8 cellular contexts compared by ENCODE assay signal in the genomic region with DNA sequence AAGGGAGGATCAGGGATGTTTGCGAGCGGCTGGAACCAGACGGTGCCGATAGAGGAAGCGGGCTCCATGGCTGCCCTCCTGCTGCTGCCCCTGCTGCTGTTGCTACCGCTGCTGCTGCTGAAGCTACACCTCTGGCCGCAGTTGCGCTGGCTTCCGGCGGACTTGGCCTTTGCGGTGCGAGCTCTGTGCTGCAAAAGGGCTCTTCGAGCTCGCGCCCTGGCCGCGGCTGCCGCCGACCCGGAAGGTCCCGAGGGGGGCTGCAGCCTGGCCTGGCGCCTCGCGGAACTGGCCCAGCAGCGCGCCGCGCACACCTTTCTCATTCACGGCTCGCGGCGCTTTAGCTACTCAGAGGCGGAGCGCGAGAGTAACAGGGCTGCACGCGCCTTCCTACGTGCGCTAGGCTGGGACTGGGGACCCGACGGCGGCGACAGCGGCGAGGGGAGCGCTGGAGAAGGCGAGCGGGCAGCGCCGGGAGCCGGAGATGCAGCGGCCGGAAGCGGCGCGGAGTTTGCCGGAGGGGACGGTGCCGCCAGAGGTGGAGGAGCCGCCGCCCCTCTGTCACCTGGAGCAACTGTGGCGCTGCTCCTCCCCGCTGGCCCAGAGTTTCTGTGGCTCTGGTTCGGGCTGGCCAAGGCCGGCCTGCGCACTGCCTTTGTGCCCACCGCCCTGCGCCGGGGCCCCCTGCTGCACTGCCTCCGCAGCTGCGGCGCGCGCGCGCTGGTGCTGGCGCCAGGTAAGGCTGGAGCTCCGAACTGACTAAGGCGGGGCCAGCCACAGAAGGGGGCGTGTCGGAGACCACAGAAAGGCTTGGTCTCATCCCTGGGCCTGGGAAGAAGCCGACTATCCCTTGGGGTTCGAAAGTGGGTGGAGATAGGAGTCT. TPM values are rescaled to one million over a fixed set of nuclear protein-coding genes. Genes with fewer than 3 reads are reported as not detected.
DNase-seq lines count a peak whose midpoint lies in the region; ATAC-seq and TF ChIP-seq lines count a peak whose summit lies in the region.

No MANE protein-coding gene starts in this region.

- ATAC-seq in HG03064 (IDR thresholded peaks at IDR 0.05; ENCODE audit: low read depth, unreplicated experiment) (peak; percentile 49), HG02571 (IDR thresholded peaks at IDR 0.05; ENCODE audit: unreplicated experiment) (no peak)
- ATAC-seq in effector memory CD8-positive, alpha-beta T cell (replicated peaks), result peak; percentile 77

- CTCF ChIA-PET in GM10248 (lab: Yijun Ruan, JAX), result interaction anchor here (1.1 to 3.5 kb wide), 5 partner anchors 13 to 211 kb away, joined by 3 to 18 read pairs (median 5); a partner anchor contains a TSS
- CTCF ChIA-PET in activated CD4-positive, alpha-beta memory T cell treated with anti-CD3 and anti-CD28 coated beads, Interleukin-2, amount 10 ng/mL, durations not matched to agents 7 days and 5 days (lab: Charles Lee), result interaction anchor here (0.7 to 2.2 kb wide), 6 partner anchors 12 to 211 kb away, joined by 3 to 7 read pairs (median 4); a partner anchor contains a TSS

- peaks cover 33% of the 10 kb centered on the region for H3K4me1 Mint-ChIP-seq in activated CD4-positive, alpha-beta memory T cell treated with anti-CD3 and anti-CD28 coated beads, Interleukin-2, amount 10 ng/mL, durations not matched to agents 7 days and 5 days
- peaks cover 27 to 39% of the 10 kb centered on the region in 2 donors for H3K4me1 Mint-ChIP-seq in effector memory CD8-positive, alpha-beta T cell (ENCODE audit: low read depth in 2 of 2)

- H3K36me3 Mint-ChIP-seq in activated CD4-positive, alpha-beta memory T cell treated with anti-CD3 and anti-CD28 coated beads, Interleukin-2, amount 10 ng/mL, durations not matched to agents 7 days and 5 days (ENCODE audit: low read depth), result peaks cover 20% of the 10 kb centered on the region
- H3K36me3 Mint-ChIP-seq in effector memory CD8-positive, alpha-beta T cell (ENCODE audit: insufficient read depth), result peaks cover 15% of the 10 kb centered on the region

- peak overlapping the region; percentile 85 for H3K27ac Mint-ChIP-seq in activated CD4-positive, alpha-beta memory T cell treated with anti-CD3 and anti-CD28 coated beads, Interleukin-2, amount 10 ng/mL, durations not matched to agents 7 days and 5 days
- peak overlapping the region; percentile 88 to 93 for H3K27ac Mint-ChIP-seq in effector memory CD8-positive, alpha-beta T cell

- H3K4me3 Mint-ChIP-seq in activated CD4-positive, alpha-beta memory T cell treated with anti-CD3 and anti-CD28 coated beads, Interleukin-2, amount 10 ng/mL, durations not matched to agents 7 days and 5 days, result peak overlapping the region; percentile 80
- peak overlapping the region; percentile 83 to 86 for H3K4me3 Mint-ChIP-seq in effector memory CD8-positive, alpha-beta T cell

- H3K9me3 Mint-ChIP-seq in activated CD4-positive, alpha-beta memory T cell treated with anti-CD3 and anti-CD28 coated beads, Interleukin-2, amount 10 ng/mL, durations not matched to agents 7 days and 5 days, result no peaks in the 10 kb centered on the region
- no peaks in the 10 kb centered on the region for H3K9me3 Mint-ChIP-seq in effector memory CD8-positive, alpha-beta T cell

- TF ChIP-seq CTCF in GM10248 (IDR thresholded peaks at IDR 0.05; ENCODE audit: control extremely low read depth, extremely low read depth, low read depth, missing control alignments), result no peak

- DNase-seq in GM10248 (ENCODE audit: extremely low spot score) (peak; percentile 66), NCI-H345 treated with DMSO at 0.1 percent for 48 hours (lab: John Stamatoyannopoulos, UW; ENCODE audit: unreplicated experiment) (peak; percentile 98), midbrain (lab: John Stamatoyannopoulos, UW) (peak; percentile 20)
- DNase-seq in activated CD4-positive, alpha-beta memory T cell treated with anti-CD3 and anti-CD28 coated beads, Interleukin-2, amount 10 ng/mL, durations not matched to agents 7 days and 5 days, result peak; percentile 75
- DNase-seq in effector memory CD8-positive, alpha-beta T cell, result peak; percentile 56 to 60 (median 58)
- peak; percentile 43 for DNase-seq in stimulated activated CD8-positive, alpha-beta memory T cell treated with anti-CD3 and anti-CD28 coated beads, Interleukin-4, amount 100 ng/mL, for 24 hours (ENCODE audit: low read depth)

- POLR2A ChIA-PET in GM10248 (lab: Yijun Ruan, JAX), result interaction anchor here (1.8 kb wide), 1 partner anchor 215 kb away, joined by 7 read pairs; a partner anchor contains a TSS
- POLR2A ChIA-PET in activated CD4-positive, alpha-beta memory T cell treated with anti-CD3 and anti-CD28 coated beads, Interleukin-2, amount 10 ng/mL, durations not matched to agents 7 days and 5 days (lab: Charles Lee), result interaction anchor here (0.7 to 3.8 kb wide), 23 partner anchors 8 to 244 kb away, joined by 3 to 16 read pairs (median 3); a partner anchor contains a TSS

- H3K27me3 Mint-ChIP-seq in activated CD4-positive, alpha-beta memory T cell treated with anti-CD3 and anti-CD28 coated beads, Interleukin-2, amount 10 ng/mL, durations not matched to agents 7 days and 5 days, result no peaks in the 10 kb centered on the region
- H3K27me3 Mint-ChIP-seq in effector memory CD8-positive, alpha-beta T cell, result no peaks in the 10 kb centered on the region

RNA-seq across cellular contexts. Expression of a gene that starts 0.5 kb away (rescaled TPM):
- total RNA-seq in activated CD4-positive, alpha-beta memory T cell treated with anti-CD3 and anti-CD28 coated beads, Interleukin-2, amount 10 ng/mL, durations not matched to agents 7 days and 5 days, result 10 to 100 TPM; 24.9 to 25.3 TPM

RNA-seq across cellular contexts. Expression of a gene that starts 47.8 kb away (rescaled TPM):
- total RNA-seq in activated CD4-positive, alpha-beta memory T cell treated with anti-CD3 and anti-CD28 coated beads, Interleukin-2, amount 10 ng/mL, durations not matched to agents 7 days and 5 days, result 10 to 100 TPM; 46.9 to 50.5 TPM

Comparison
In these comparisons a context has a peak if more than half of its experiments do, and no peak if none do; other contexts are left out.
1. DNase-seq: peak in every context shown above with its lines; median percentile 98 in NCI-H345 treated with DMSO at 0.1 percent for 48 hours; 75 in activated CD4-positive, alpha-beta memory T cell treated with anti-CD3 and anti-CD28 coated beads, Interleukin-2, amount 10 ng/mL, durations not matched to agents 7 days and 5 days; 66 in GM10248; 58 in effector memory CD8-positive, alpha-beta T cell; 43 in stimulated activated CD8-positive, alpha-beta memory T cell treated with anti-CD3 and anti-CD28 coated beads, Interleukin-4, amount 100 ng/mL, for 24 hours; 20 in midbrain.